Comparison of ENCODE assay signal across 17 cellular contexts in genomic region chr2:206784559-206785353, GRCh38. TPM values are rescaled to one million over a fixed set of nuclear protein-coding genes. Genes with fewer than 3 reads are reported as not detected.
DNase-seq lines count a peak whose midpoint lies in the region; ATAC-seq, FAIRE-seq and TF ChIP-seq lines count a peak whose summit lies in the region.
"Had no signal": no experiment of that assay in that cellular context is flagged by ENCODE, and none has a peak within 500 bp of the region (broad histone marks: within the 10 kb centered on the region; RNA-seq: fewer than 3 reads in every experiment).

No MANE protein-coding gene starts in this region.

- POLR2A ChIA-PET in WTC11 (lab: Charles Lee), result no interaction called here

- FAIRE-seq in GM12891 (lab: Jason Lieb, UNC), result peak; percentile 33
- FAIRE-seq: GM19239, H1 had no signal

- ATAC-seq in WTC11 (no peak), HG03520 (IDR thresholded peaks at IDR 0.05; ENCODE audit: unreplicated experiment) (no peak)
- ATAC-seq: Panc1 had no signal

- H3K27ac Mint-ChIP-seq in activated T-cell treated with anti-CD3 and anti-CD28 coated beads, Interleukin-2, amount 50 U/mL, for 24 hours, result peak overlapping the region; percentile 75
- peak overlapping the region; percentile 13; the same call in 1 of the 2 replicates for H3K27ac Mint-ChIP-seq in WTC11
- H3K27ac Mint-ChIP-seq in glutamatergic neuron (ENCODE audit: unreplicated experiment), result peak overlapping the region; percentile 98

- CTCF ChIA-PET in WTC11 (lab: Charles Lee), result interaction anchor here (1.0 kb wide), 1 partner anchor 16 kb away, joined by 3 read pairs; no protein-coding TSS in a partner anchor

- TF ChIP-seq POLR2A in GM12891 (IDR thresholded peaks at IDR 0.05; ENCODE audit: low read depth, low read length), result no peak

- no peaks in the 10 kb centered on the region for H3K27me3 Mint-ChIP-seq in activated T-cell treated with anti-CD3 and anti-CD28 coated beads, Interleukin-2, amount 50 U/mL, for 24 hours
- no peaks in the 10 kb centered on the region for H3K27me3 Mint-ChIP-seq in WTC11 (ENCODE audit: low read depth)
- H3K27me3 Mint-ChIP-seq in glutamatergic neuron (ENCODE audit: unreplicated experiment), result peaks cover 5% of the 10 kb centered on the region

- DNase-seq in activated T-cell treated with anti-CD3 and anti-CD28 coated beads, Interleukin-2, amount 50 U/mL, for 24 hours, result no peak
- no peak for DNase-seq in activated T-cell treated with anti-CD3 and anti-CD28 coated beads, Interleukin-2, amount 50 U/mL, for 48 hours
- DNase-seq in GM12891 (ENCODE audit: insufficient read length, low spot score), result no peak
- no peak for DNase-seq in WTC11 (ENCODE audit: low spot score)
- no peak for DNase-seq in glutamatergic neuron
- DNase-seq in SHP77 (lab: John Stamatoyannopoulos, UW), result no peak
- no peak for DNase-seq in hypothalamus (lab: John Stamatoyannopoulos, UW)
- DNase-seq: Caco-2, DMS153, NCI-H1048, NCI-H1436 treated with DMSO at 0.1 percent for 48 hours, NCI-H2081, NCI-H510A treated with DMSO at 0.1 percent for 48 hours had no signal

- peaks cover 5% of the 10 kb centered on the region for H3K9me3 Mint-ChIP-seq in activated T-cell treated with anti-CD3 and anti-CD28 coated beads, Interleukin-2, amount 50 U/mL, for 24 hours
- H3K9me3 Mint-ChIP-seq in WTC11 (peaks cover 9% of the 10 kb centered on the region), glutamatergic neuron (ENCODE audit: unreplicated experiment) (peaks cover 24% of the 10 kb centered on the region)

- TF ChIP-seq CTCF in WTC11 (IDR thresholded peaks at IDR 0.05) (no peak), glutamatergic neuron (IDR thresholded peaks at IDR 0.05; ENCODE audit: partially characterized antibody, unreplicated experiment) (no peak)

- peaks cover 29% of the 10 kb centered on the region for H3K4me1 Mint-ChIP-seq in activated T-cell treated with anti-CD3 and anti-CD28 coated beads, Interleukin-2, amount 50 U/mL, for 24 hours (ENCODE audit: low read depth)
- peaks cover 2% of the 10 kb centered on the region; the same call in 1 of the 2 replicates for H3K4me1 Mint-ChIP-seq in WTC11
- H3K4me1 Mint-ChIP-seq in glutamatergic neuron (ENCODE audit: low read depth, unreplicated experiment), result peaks cover 45% of the 10 kb centered on the region

- no peak overlapping the region for H3K4me3 Mint-ChIP-seq in activated T-cell treated with anti-CD3 and anti-CD28 coated beads, Interleukin-2, amount 50 U/mL, for 24 hours
- no peak overlapping the region for H3K4me3 Mint-ChIP-seq in WTC11
- H3K4me3 Mint-ChIP-seq in glutamatergic neuron (ENCODE audit: unreplicated experiment), result no peak overlapping the region

- H3K36me3 Mint-ChIP-seq in activated T-cell treated with anti-CD3 and anti-CD28 coated beads, Interleukin-2, amount 50 U/mL, for 24 hours (ENCODE audit: low read depth), result peaks cover 96% of the 10 kb centered on the region
- peaks cover 57% of the 10 kb centered on the region for H3K36me3 Mint-ChIP-seq in WTC11
- peaks cover 22% of the 10 kb centered on the region for H3K36me3 Mint-ChIP-seq in glutamatergic neuron (ENCODE audit: unreplicated experiment)

TF ChIP-seq in GM12891, 5 proteins besides CTCF, POLR2A, EP300 and RAD21:
- TF ChIP-seq TAF1 (IDR thresholded peaks at IDR 0.05; ENCODE audit: low read depth, low read length), result no peak
- TF ChIP-seq POLR2AphosphoS5 (IDR thresholded peaks at IDR 0.05; ENCODE audit: low read depth, low read length), result no peak
- TF ChIP-seq SPI1 (IDR thresholded peaks at IDR 0.05; ENCODE audit: low read depth, low read length), result no peak
- no peak for TF ChIP-seq POU2F2 (IDR thresholded peaks at IDR 0.05; ENCODE audit: low read depth, low read length)
- TF ChIP-seq PAX5 (IDR thresholded peaks at IDR 0.05; ENCODE audit: insufficient read depth, low read length, severe bottlenecking), result no peak

TF ChIP-seq in WTC11, 78 proteins besides CTCF, POLR2A, EP300 and RAD21:
- TF ChIP-seq TCF7 (CRISPR knock-in tag; IDR thresholded peaks at IDR 0.05; ENCODE audit: low read depth) (no peak), SOX15 (CRISPR knock-in tag; IDR thresholded peaks at IDR 0.05) (no peak), OVOL2 (CRISPR knock-in tag; IDR thresholded peaks at IDR 0.05; ENCODE audit: borderline replicate concordance) (no peak), NFE2L1 (CRISPR knock-in tag; IDR thresholded peaks at IDR 0.05) (no peak), SMAD3 (CRISPR knock-in tag; IDR thresholded peaks at IDR 0.05; ENCODE audit: borderline replicate concordance) (no peak), ETV6 (CRISPR knock-in tag; IDR thresholded peaks at IDR 0.05) (no peak), ZNF121 (CRISPR knock-in tag; IDR thresholded peaks at IDR 0.05) (no peak), JAZF1 (CRISPR knock-in tag; IDR thresholded peaks at IDR 0.05) (no peak), ZNF138 (CRISPR knock-in tag; conservative IDR thresholded peaks at IDR 0.05) (no peak), GTF2I (CRISPR knock-in tag; conservative IDR thresholded peaks at IDR 0.05) (no peak)
- TF ChIP-seq, protein P1, sequence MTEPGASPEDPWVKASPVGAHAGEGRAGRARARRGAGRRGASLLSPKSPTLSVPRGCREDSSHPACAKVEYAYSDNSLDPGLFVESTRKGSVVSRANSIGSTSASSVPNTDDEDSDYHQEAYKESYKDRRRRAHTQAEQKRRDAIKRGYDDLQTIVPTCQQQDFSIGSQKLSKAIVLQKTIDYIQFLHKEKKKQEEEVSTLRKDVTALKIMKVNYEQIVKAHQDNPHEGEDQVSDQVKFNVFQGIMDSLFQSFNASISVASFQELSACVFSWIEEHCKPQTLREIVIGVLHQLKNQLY (CRISPR knock-in tag; IDR thresholded peaks at IDR 0.05), result no peak

RNA-seq across cellular contexts. Expression of gene FASTKD2, which starts 19.4 kb away (rescaled TPM):
- polyA plus RNA-seq in GM12891 (2012; ENCODE audit: low read depth, missing spikeins), result 17.5 TPM
- total RNA-seq in WTC11 (2021) (26.2 to 33.7 TPM (median 26.3 TPM) in 3 replicates), glutamatergic neuron (ENCODE audit: unreplicated experiment) (24.7 TPM)

RNA-seq across cellular contexts. Expression of gene MDH1B, which starts 19.6 kb away (rescaled TPM):
- polyA plus RNA-seq in GM12891 (2012; ENCODE audit: low read depth, missing spikeins), result 1.4 TPM
- total RNA-seq in WTC11 (2021) (1.6 to 1.9 TPM (median 1.6 TPM) in 3 replicates), glutamatergic neuron (ENCODE audit: unreplicated experiment) (0.98 TPM)

Comparison
In these comparisons a context has a peak if more than half of its experiments do, and no peak if none do; other contexts are left out.
1. H3K27ac Mint-ChIP-seq: peak in every context shown above with its lines; median percentile 98 in glutamatergic neuron; 75 in activated T-cell treated with anti-CD3 and anti-CD28 coated beads, Interleukin-2, amount 50 U/mL, for 24 hours; 13 in WTC11.